ENCODE assay signal across 8 cellular contexts in genomic region chr17:47323382-47324223, GRCh38. TPM values are rescaled to one million over a fixed set of nuclear protein-coding genes. Genes with fewer than 3 reads are reported as not detected.
DNase-seq lines count a peak whose midpoint lies in the region; ATAC-seq and TF ChIP-seq lines count a peak whose summit lies in the region.

Gene EFCAB13 (plus strand): TSS chr17:47323955. CDS start chr17:47328354, 4,399 bp downstream.

- no peaks in the 10 kb centered on the region for H3K27me3 ChIP-seq in cardiac muscle cell
- H3K27me3 ChIP-seq in parathyroid adenoma (ENCODE audit: control insufficient read depth, insufficient read depth, low read length): no peaks in the 10 kb centered on the region
- H3K27me3 ChIP-seq in tibial nerve: no peaks in the 10 kb centered on the region

- peak within 1 kb of the TSS; percentile 68 for H3K27ac ChIP-seq in cardiac muscle cell
- peak within 1 kb of the TSS; percentile 87 for H3K27ac ChIP-seq in parathyroid adenoma
- H3K27ac ChIP-seq in tibial nerve: peak within 1 kb of the TSS; percentile 90 to 96 (median 92)

- peak; percentile 87 for ATAC-seq in activated naive CD8-positive, alpha-beta T cell treated with anti-CD3 and anti-CD28 coated beads, Interleukin-2, amount 10 ng/mL, durations not matched to agents 7 days and 5 days (ENCODE audit: low read depth)

- peaks cover 15% of the 10 kb centered on the region for H3K9me3 Mint-ChIP-seq in HFFc6
- H3K9me3 Mint-ChIP-seq in activated naive CD8-positive, alpha-beta T cell treated with anti-CD3 and anti-CD28 coated beads, Interleukin-2, amount 10 ng/mL, durations not matched to agents 7 days and 5 days: peaks cover 5% of the 10 kb centered on the region

- 0 to 2% methylated on average over 64 to 70 of the region's 72 CpGs for WGBS in tibial nerve, 2 donors

- peak within 1 kb of the TSS; percentile 86 for H2AFZ ChIP-seq in parathyroid adenoma

- peak; percentile 48 for DNase-seq in HFFc6
- DNase-seq in NAMALWA (ENCODE audit: low spot score): peak; percentile 89
- peak; percentile 80 for DNase-seq in SKM-1 treated with dmso at 0.1 percent for 144 hours (lab: John Stamatoyannopoulos, UW; ENCODE audit: unreplicated experiment)
- peak; percentile 91 for DNase-seq in activated naive CD8-positive, alpha-beta T cell treated with anti-CD3 and anti-CD28 coated beads, Interleukin-2, amount 10 ng/mL, durations not matched to agents 7 days and 5 days
- peak; percentile 91 to 92 for DNase-seq in cardiac muscle cell (ENCODE audit: low read depth in 1 of 2, low spot score in 1 of 2)
- DNase-seq in tibial nerve (ENCODE audit: low spot score in 2 of 2): peak; percentile 84 to 85

- H3K79me2 ChIP-seq in parathyroid adenoma: no peaks in the 10 kb centered on the region

- no peaks in the 10 kb centered on the region; the same call in none of the 2 replicates for H3K27me3 Mint-ChIP-seq in HFFc6 (ENCODE audit: insufficient read depth)
- peaks cover 16% of the 10 kb centered on the region for H3K27me3 Mint-ChIP-seq in activated naive CD8-positive, alpha-beta T cell treated with anti-CD3 and anti-CD28 coated beads, Interleukin-2, amount 10 ng/mL, durations not matched to agents 7 days and 5 days

- TF ChIP-seq POLR2A in GM10847 (IDR thresholded peaks at IDR 0.05; ENCODE audit: extremely low read depth, insufficient read length) (peak; percentile 81), tibial nerve (IDR thresholded peaks at IDR 0.05) (peak; percentile 88 to 99)

- H3K36me3 ChIP-seq in cardiac muscle cell (no peaks in the 10 kb centered on the region), parathyroid adenoma (ENCODE audit: control insufficient read depth, insufficient read depth, low read length) (no peaks in the 10 kb centered on the region), tibial nerve (peaks cover 0 to 12% (median 0%) of the 10 kb centered on the region in 3 donors)

- H3K27ac Mint-ChIP-seq in HFFc6: peak within 1 kb of the TSS; percentile 91
- H3K27ac Mint-ChIP-seq in activated naive CD8-positive, alpha-beta T cell treated with anti-CD3 and anti-CD28 coated beads, Interleukin-2, amount 10 ng/mL, durations not matched to agents 7 days and 5 days: peak within 1 kb of the TSS; percentile 98

- H3K4me1 ChIP-seq in cardiac muscle cell (ENCODE audit: low read depth) (no peaks in the 10 kb centered on the region), parathyroid adenoma (no peaks in the 10 kb centered on the region), tibial nerve (peaks cover 0 to 12% (median 0%) of the 10 kb centered on the region in 4 donors)

- TF ChIP-seq CTCF in HFFc6 (IDR thresholded peaks at IDR 0.05): peak; percentile 32
- peak; percentile 22 for TF ChIP-seq CTCF in cardiac muscle cell (IDR thresholded peaks at IDR 0.05; ENCODE audit: low read depth, low read length)
- TF ChIP-seq CTCF in parathyroid adenoma (IDR thresholded peaks at IDR 0.05): peak; percentile 37
- peak in 4 of 5 experiments; percentile 10 to 62 (median 38) for TF ChIP-seq CTCF in tibial nerve (IDR thresholded peaks at IDR 0.05)

- POLR2A ChIA-PET in activated naive CD8-positive, alpha-beta T cell treated with anti-CD3 and anti-CD28 coated beads, Interleukin-2, amount 10 ng/mL, durations not matched to agents 7 days and 5 days (lab: Charles Lee): interaction anchor here (1.4 to 1.8 kb wide), 4 partner anchors 8 to 326 kb away, joined by 6 to 10 read pairs (median 6); partner anchors contain the start of genes CDC27 and KPNB1

- TF ChIP-seq EP300 in tibial nerve (IDR thresholded peaks at IDR 0.05): peak in 1 of 2 donors; percentile 96

- H3K4me3 Mint-ChIP-seq in HFFc6: peak within 1 kb of the TSS; percentile 97
- peak within 1 kb of the TSS; percentile 99 for H3K4me3 Mint-ChIP-seq in activated naive CD8-positive, alpha-beta T cell treated with anti-CD3 and anti-CD28 coated beads, Interleukin-2, amount 10 ng/mL, durations not matched to agents 7 days and 5 days

- H3K4me2 ChIP-seq in parathyroid adenoma (ENCODE audit: low read length): peak within 1 kb of the TSS; percentile 93

- H3K4me1 Mint-ChIP-seq in HFFc6 (ENCODE audit: low read depth): peaks cover 21% of the 10 kb centered on the region; the same call in 1 of the 2 replicates
- H3K4me1 Mint-ChIP-seq in activated naive CD8-positive, alpha-beta T cell treated with anti-CD3 and anti-CD28 coated beads, Interleukin-2, amount 10 ng/mL, durations not matched to agents 7 days and 5 days: peaks cover 17% of the 10 kb centered on the region

- no peaks in the 10 kb centered on the region for H3K9me3 ChIP-seq in cardiac muscle cell (ENCODE audit: low read depth)
- no peaks in the 10 kb centered on the region for H3K9me3 ChIP-seq in parathyroid adenoma (ENCODE audit: control insufficient read depth, low read length)
- no peaks in the 10 kb centered on the region for H3K9me3 ChIP-seq in tibial nerve

- H3K4me3 ChIP-seq in cardiac muscle cell: peak within 1 kb of the TSS; percentile 17
- H3K4me3 ChIP-seq in parathyroid adenoma (ENCODE audit: low read depth, low read length): peak within 1 kb of the TSS; percentile 80
- peak within 1 kb of the TSS; percentile 54 to 71 (median 60) for H3K4me3 ChIP-seq in tibial nerve

- H3K9ac ChIP-seq in parathyroid adenoma: no peak within 1 kb of the TSS

- H3K36me3 Mint-ChIP-seq in HFFc6 (ENCODE audit: low read depth): peaks cover 6% of the 10 kb centered on the region
- H3K36me3 Mint-ChIP-seq in activated naive CD8-positive, alpha-beta T cell treated with anti-CD3 and anti-CD28 coated beads, Interleukin-2, amount 10 ng/mL, durations not matched to agents 7 days and 5 days: no peaks in the 10 kb centered on the region

RNA-seq across cellular contexts. Expression of gene EFCAB13, which starts in this region (rescaled TPM):
- total RNA-seq in HFFc6 (2021; fragmentation: NEBNext Ultra II Directional; extraction: Animal tissue kit (Norgen Biotek cat#: 25700)): 1 to 10 TPM in 4 of 6 experiments, under 1 TPM in 2; 0.59 to 1.8 (median 1.2) TPM
- total RNA-seq in activated naive CD8-positive, alpha-beta T cell treated with anti-CD3 and anti-CD28 coated beads, Interleukin-2, amount 10 ng/mL, durations not matched to agents 7 days and 5 days: 10 to 100 TPM; 12.2 to 13.2 TPM
- total RNA-seq in cardiac muscle cell (4.8 and 5.9 TPM in 2 replicates), tibial nerve (10 to 100 TPM in 2 of 4 donors, 1 to 10 TPM in 2; 6.5 to 15.1 (median 10.2) TPM)
- polyA plus RNA-seq in cardiac muscle cell: 6.0 and 8.1 TPM in 2 replicates

Comparison
In these comparisons a context has a peak if more than half of its experiments do, and no peak if none do; other contexts are left out.
1. Peak in every context shown above with its lines: DNase-seq, ATAC-seq, H3K4me3 ChIP-seq and H3K27ac ChIP-seq.
2. H3K4me3 ChIP-seq: peak in every context shown above with its lines; median percentile 80 in parathyroid adenoma; 60 in tibial nerve; 17 in cardiac muscle cell.